ENCODE assay signal across 1 cellular context in genomic region chr6:28838634-28839442, GRCh38.
TF ChIP-seq lines count a peak whose summit lies in the region.

No MANE protein-coding gene starts in this region.

TF ChIP-seq in HepG2, 621 proteins besides CTCF, POLR2A, EP300 and RAD21 (continued from another document and continues in another):
- no peak for TF ChIP-seq FOXP1 (IDR thresholded peaks at IDR 0.05)
- TF ChIP-seq FOXP1 (CRISPR knock-in tag; IDR thresholded peaks at IDR 0.05): peak; percentile 21; the same call in 1 of the 2 replicates
- no peak for TF ChIP-seq ATF1 (CRISPR knock-in tag; IDR thresholded peaks at IDR 0.05)
- TF ChIP-seq GATAD2A (CRISPR knock-in tag; IDR thresholded peaks at IDR 0.05): peak; percentile 72
- no peak for TF ChIP-seq ATAD3A (CRISPR knock-in tag; IDR thresholded peaks at IDR 0.05)
- TF ChIP-seq SALL2 (CRISPR knock-in tag; IDR thresholded peaks at IDR 0.05): peak; percentile 69
- no peak for TF ChIP-seq NFE2L1 (CRISPR knock-in tag; IDR thresholded peaks at IDR 0.05; ENCODE audit: borderline replicate concordance)
- TF ChIP-seq GATA4 (IDR thresholded peaks at IDR 0.05; ENCODE audit: borderline replicate concordance, low read depth): no peak
- TF ChIP-seq PTBP1 (IDR thresholded peaks at IDR 0.05; ENCODE audit: low read depth, low read length, poor library complexity, severe bottlenecking): no peak
- TF ChIP-seq ARNTL (CRISPR knock-in tag; IDR thresholded peaks at IDR 0.05): peak; percentile 46; the same call in 1 of the 2 replicates
- peak; percentile 76; the same call in 1 of the 2 replicates for TF ChIP-seq ZNF230 (CRISPR knock-in tag; IDR thresholded peaks at IDR 0.05)
- TF ChIP-seq FUBP1 (CRISPR knock-in tag; IDR thresholded peaks at IDR 0.05; ENCODE audit: borderline replicate concordance): no peak
- TF ChIP-seq MEIS2 (CRISPR knock-in tag; IDR thresholded peaks at IDR 0.05): peak; percentile 77; the same call in 1 of the 2 replicates
- peak; percentile 45; the same call in 1 of the 2 replicates for TF ChIP-seq ZBTB46 (CRISPR knock-in tag; IDR thresholded peaks at IDR 0.05; ENCODE audit: borderline replicate concordance)
- no peak for TF ChIP-seq ZNF382 (CRISPR knock-in tag; IDR thresholded peaks at IDR 0.05; ENCODE audit: borderline replicate concordance)
- peak; percentile 30; the same call in 1 of the 2 replicates for TF ChIP-seq ATF7-NPFF (CRISPR knock-in tag; IDR thresholded peaks at IDR 0.05; ENCODE audit: low read depth)
- no peak for TF ChIP-seq NFE2 (CRISPR knock-in tag; IDR thresholded peaks at IDR 0.05)
- no peak for TF ChIP-seq PLRG1 (conservative IDR thresholded peaks at IDR 0.05)
- no peak for TF ChIP-seq DDIT3 (CRISPR knock-in tag; IDR thresholded peaks at IDR 0.05)
- TF ChIP-seq ZSCAN29 (CRISPR knock-in tag; conservative IDR thresholded peaks at IDR 0.05): peak; percentile 98
- TF ChIP-seq ZNF883 (CRISPR knock-in tag; IDR thresholded peaks at IDR 0.05; ENCODE audit: not compliant biosample characterization): no peak
- peak; percentile 52; the same call in 1 of the 2 replicates for TF ChIP-seq ZNF570 (CRISPR knock-in tag; IDR thresholded peaks at IDR 0.05; ENCODE audit: borderline replicate concordance)
- TF ChIP-seq ZNF598 (CRISPR knock-in tag; IDR thresholded peaks at IDR 0.05; ENCODE audit: borderline replicate concordance): no peak; the same call in 1 of the 2 replicates
- no peak for TF ChIP-seq SRSF4 (IDR thresholded peaks at IDR 0.05; ENCODE audit: low read depth, low read length, poor library complexity, severe bottlenecking)
- TF ChIP-seq ZUFSP (CRISPR knock-in tag; IDR thresholded peaks at IDR 0.05; ENCODE audit: borderline replicate concordance): no peak
- TF ChIP-seq PBX2 (CRISPR knock-in tag; IDR thresholded peaks at IDR 0.05): no peak
- no peak for TF ChIP-seq ZNF451 (CRISPR knock-in tag; IDR thresholded peaks at IDR 0.05)
- no peak for TF ChIP-seq ESRRA (CRISPR knock-in tag; IDR thresholded peaks at IDR 0.05; ENCODE audit: low read depth)
- TF ChIP-seq CBX1 (IDR thresholded peaks at IDR 0.05; ENCODE audit: low read depth): peak; percentile 76
- no peak for TF ChIP-seq NFRKB (IDR thresholded peaks at IDR 0.05)
- peak; percentile 16; the same call in 1 of the 2 replicates for TF ChIP-seq ZNF460 (CRISPR knock-in tag; IDR thresholded peaks at IDR 0.05; ENCODE audit: borderline replicate concordance)
- peak; percentile 46 for TF ChIP-seq ZNF407 (CRISPR knock-in tag; IDR thresholded peaks at IDR 0.05; ENCODE audit: not compliant biosample characterization)
- TF ChIP-seq ZBTB33 (CRISPR knock-in tag; IDR thresholded peaks at IDR 0.05): peak; percentile 66; the same call in 1 of the 2 replicates
- TF ChIP-seq SNAPC4 (CRISPR knock-in tag; IDR thresholded peaks at IDR 0.05): no peak
- 0 out of 2 replicates have a peak, but pooled peaks have one; percentile 52 for TF ChIP-seq ZNF3 (CRISPR knock-in tag; IDR thresholded peaks at IDR 0.05)
